16 cellular contexts compared by ENCODE assay signal in genomic region chr10:95531994-95532399, GRCh38. TPM values are rescaled to one million over a fixed set of nuclear protein-coding genes. Genes with fewer than 3 reads are reported as not detected.
DNase-seq lines count a peak whose midpoint lies in the region; ATAC-seq and TF ChIP-seq lines count a peak whose summit lies in the region.
"Had no signal": no experiment of that assay in that cellular context is flagged by ENCODE, and none has a peak within 500 bp of the region (broad histone marks: within the 10 kb centered on the region; RNA-seq: fewer than 3 reads in every experiment).

No MANE protein-coding gene starts in this region.

- H3K36me3 ChIP-seq in naive thymus-derived CD4-positive, alpha-beta T cell (ENCODE audit: control insufficient read depth in 2 of 3, insufficient read depth in 3 of 3, low read length in 3 of 3) = no peaks in the 10 kb centered on the region

- H3K4me3 Mint-ChIP-seq in WTC11 (no peak overlapping the region), mesothelial cell of epicardium (no peak overlapping the region)
- no peak overlapping the region for H3K4me3 Mint-ChIP-seq in naive thymus-derived CD4-positive, alpha-beta T cell
- H3K4me3 Mint-ChIP-seq: activated CD4-positive, alpha-beta memory T cell treated with anti-CD3 and anti-CD28 coated beads, Interleukin-2, amount 10 ng/mL, durations not matched to agents 7 days and 5 days; IgD-negative memory B cell; stimulated activated effector memory CD8-positive, alpha-beta T cell treated with anti-CD3 and anti-CD28 coated beads, Interleukin-12 subunit alpha, Interleukin-12 subunit beta, amount 100 ng/mL, for 72 hours had no signal

- no peaks in the 10 kb centered on the region for H3K4me1 ChIP-seq in naive thymus-derived CD4-positive, alpha-beta T cell (ENCODE audit: control insufficient read depth in 2 of 2, insufficient read depth in 2 of 2, low read length in 2 of 2)
- H3K4me1 ChIP-seq: parathyroid adenoma had no signal

- DNase-seq in GF-D8 (lab: John Stamatoyannopoulos, UW) (peak; percentile 29), HUDEP-2 (lab: John Stamatoyannopoulos, UW; ENCODE audit: unreplicated experiment in 76 of 76) (peak in 74 of 76 experiments; percentile 29 to 94 (median 83)), WTC11 (ENCODE audit: low spot score) (no peak), mesothelial cell of epicardium (ENCODE audit: low spot score in 2 of 2, unreplicated experiment in 2 of 2) (no peak)
- no peak for DNase-seq in naive thymus-derived CD4-positive, alpha-beta T cell
- DNase-seq in activated CD8-positive, alpha-beta memory T cell treated with anti-CD3 and anti-CD28 coated beads, Interleukin-2, amount 50 U/mL, for 4 hours = no peak
- DNase-seq: activated CD4-positive, alpha-beta memory T cell treated with anti-CD3 and anti-CD28 coated beads, Interleukin-2, amount 10 ng/mL, durations not matched to agents 7 days and 5 days; caudate nucleus; PC-9; stimulated activated CD4-positive, alpha-beta T cell treated with anti-CD3 and anti-CD28 coated beads, Interleukin-1b, Interleukin-23, amount 100 ng/mL, for 48 hours had no signal

- POLR2A ChIA-PET in WTC11 (lab: Charles Lee) = no interaction called here
- POLR2A ChIA-PET in naive thymus-derived CD4-positive, alpha-beta T cell (lab: Charles Lee) = no interaction called here

- H3K27ac Mint-ChIP-seq in WTC11 = peak overlapping the region; percentile 38; the same call in 1 of the 2 replicates
- no peak overlapping the region for H3K27ac Mint-ChIP-seq in naive thymus-derived CD4-positive, alpha-beta T cell
- no peak overlapping the region for H3K27ac Mint-ChIP-seq in mesothelial cell of epicardium
- H3K27ac Mint-ChIP-seq: activated CD4-positive, alpha-beta memory T cell treated with anti-CD3 and anti-CD28 coated beads, Interleukin-2, amount 10 ng/mL, durations not matched to agents 7 days and 5 days; IgD-negative memory B cell; stimulated activated effector memory CD8-positive, alpha-beta T cell treated with anti-CD3 and anti-CD28 coated beads, Interleukin-12 subunit alpha, Interleukin-12 subunit beta, amount 100 ng/mL, for 72 hours had no signal

- H3K9me3 ChIP-seq in naive thymus-derived CD4-positive, alpha-beta T cell (ENCODE audit: control insufficient read depth in 2 of 3, low read length in 3 of 3) = no peaks in the 10 kb centered on the region

- no peaks in the 10 kb centered on the region for H3K27me3 Mint-ChIP-seq in WTC11 (ENCODE audit: low read depth)
- H3K27me3 Mint-ChIP-seq in naive thymus-derived CD4-positive, alpha-beta T cell = peaks cover 0 to 10% (median 2%) of the 10 kb centered on the region in 5 donors
- H3K27me3 Mint-ChIP-seq in mesothelial cell of epicardium (ENCODE audit: low read depth) = no peaks in the 10 kb centered on the region

- CTCF ChIA-PET in WTC11 (lab: Charles Lee) = no interaction called here
- CTCF ChIA-PET in naive thymus-derived CD4-positive, alpha-beta T cell (lab: Charles Lee) = no interaction called here

- intact Hi-C loops in naive thymus-derived CD4-positive, alpha-beta T cell (cut with micrococcal nuclease) = no loop called here

- H3K4me1 Mint-ChIP-seq in WTC11 = peaks cover 54% of the 10 kb centered on the region
- H3K4me1 Mint-ChIP-seq in naive thymus-derived CD4-positive, alpha-beta T cell = peaks cover 0 to 4% (median 0%) of the 10 kb centered on the region in 7 donors
- peaks cover 19% of the 10 kb centered on the region for H3K4me1 Mint-ChIP-seq in mesothelial cell of epicardium
- H3K4me1 Mint-ChIP-seq: activated CD4-positive, alpha-beta memory T cell treated with anti-CD3 and anti-CD28 coated beads, Interleukin-2, amount 10 ng/mL, durations not matched to agents 7 days and 5 days; IgD-negative memory B cell had no signal

- TF ChIP-seq CTCF in WTC11 (IDR thresholded peaks at IDR 0.05) (no peak), mesothelial cell of epicardium (IDR thresholded peaks at IDR 0.05; ENCODE audit: unreplicated experiment) (no peak)

- H3K36me3 Mint-ChIP-seq in WTC11 (no peaks in the 10 kb centered on the region), mesothelial cell of epicardium (no peaks in the 10 kb centered on the region)
- H3K36me3 Mint-ChIP-seq in naive thymus-derived CD4-positive, alpha-beta T cell = no peaks in the 10 kb centered on the region
- H3K36me3 Mint-ChIP-seq: IgD-negative memory B cell; stimulated activated effector memory CD8-positive, alpha-beta T cell treated with anti-CD3 and anti-CD28 coated beads, Interleukin-12 subunit alpha, Interleukin-12 subunit beta, amount 100 ng/mL, for 72 hours had no signal

- H3K9me3 Mint-ChIP-seq in WTC11 (no peaks in the 10 kb centered on the region), mesothelial cell of epicardium (no peaks in the 10 kb centered on the region)
- H3K9me3 Mint-ChIP-seq in naive thymus-derived CD4-positive, alpha-beta T cell = no peaks in the 10 kb centered on the region
- H3K9me3 Mint-ChIP-seq: activated CD4-positive, alpha-beta memory T cell treated with anti-CD3 and anti-CD28 coated beads, Interleukin-2, amount 10 ng/mL, durations not matched to agents 7 days and 5 days; stimulated activated effector memory CD8-positive, alpha-beta T cell treated with anti-CD3 and anti-CD28 coated beads, Interleukin-12 subunit alpha, Interleukin-12 subunit beta, amount 100 ng/mL, for 72 hours had no signal

- ATAC-seq in WTC11 = no peak
- ATAC-seq in naive thymus-derived CD4-positive, alpha-beta T cell = peak; percentile 69
- no peak for ATAC-seq in GM21367 (IDR thresholded peaks at IDR 0.05; ENCODE audit: unreplicated experiment)
- no peak for ATAC-seq in HG03196 (IDR thresholded peaks at IDR 0.05; ENCODE audit: unreplicated experiment)
- ATAC-seq: HCT116; stimulated activated effector memory CD8-positive, alpha-beta T cell treated with anti-CD3 and anti-CD28 coated beads, Interleukin-12 subunit alpha, Interleukin-12 subunit beta, amount 100 ng/mL, for 72 hours had no signal

- no peaks in the 10 kb centered on the region for H3K27me3 ChIP-seq in naive thymus-derived CD4-positive, alpha-beta T cell (ENCODE audit: control insufficient read depth in 2 of 2, insufficient read depth in 2 of 2, low read length in 2 of 2)

- H3K4me3 ChIP-seq in naive thymus-derived CD4-positive, alpha-beta T cell (ENCODE audit: low read length) = no peak overlapping the region
- H3K4me3 ChIP-seq: PC-9 had no signal

- no peak overlapping the region for H3K27ac ChIP-seq in naive thymus-derived CD4-positive, alpha-beta T cell (ENCODE audit: low read depth, low read length)
- H3K27ac ChIP-seq: parathyroid adenoma, PC-9 had no signal

TF ChIP-seq in WTC11, 78 proteins besides CTCF, POLR2A, EP300 and RAD21:
- TF ChIP-seq, protein P1, sequence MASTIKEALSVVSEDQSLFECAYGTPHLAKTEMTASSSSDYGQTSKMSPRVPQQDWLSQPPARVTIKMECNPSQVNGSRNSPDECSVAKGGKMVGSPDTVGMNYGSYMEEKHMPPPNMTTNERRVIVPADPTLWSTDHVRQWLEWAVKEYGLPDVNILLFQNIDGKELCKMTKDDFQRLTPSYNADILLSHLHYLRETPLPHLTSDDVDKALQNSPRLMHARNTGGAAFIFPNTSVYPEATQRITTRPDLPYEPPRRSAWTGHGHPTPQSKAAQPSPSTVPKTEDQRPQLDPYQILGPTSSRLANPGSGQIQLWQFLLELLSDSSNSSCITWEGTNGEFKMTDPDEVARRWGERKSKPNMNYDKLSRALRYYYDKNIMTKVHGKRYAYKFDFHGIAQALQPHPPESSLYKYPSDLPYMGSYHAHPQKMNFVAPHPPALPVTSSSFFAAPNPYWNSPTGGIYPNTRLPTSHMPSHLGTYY (CRISPR knock-in tag; IDR thresholded peaks at IDR 0.05) = no peak
- TF ChIP-seq IRF1 (CRISPR knock-in tag; IDR thresholded peaks at IDR 0.05) = no peak
- TF ChIP-seq TP53 (CRISPR knock-in tag; IDR thresholded peaks at IDR 0.05) = no peak
- TF ChIP-seq, protein P2, sequence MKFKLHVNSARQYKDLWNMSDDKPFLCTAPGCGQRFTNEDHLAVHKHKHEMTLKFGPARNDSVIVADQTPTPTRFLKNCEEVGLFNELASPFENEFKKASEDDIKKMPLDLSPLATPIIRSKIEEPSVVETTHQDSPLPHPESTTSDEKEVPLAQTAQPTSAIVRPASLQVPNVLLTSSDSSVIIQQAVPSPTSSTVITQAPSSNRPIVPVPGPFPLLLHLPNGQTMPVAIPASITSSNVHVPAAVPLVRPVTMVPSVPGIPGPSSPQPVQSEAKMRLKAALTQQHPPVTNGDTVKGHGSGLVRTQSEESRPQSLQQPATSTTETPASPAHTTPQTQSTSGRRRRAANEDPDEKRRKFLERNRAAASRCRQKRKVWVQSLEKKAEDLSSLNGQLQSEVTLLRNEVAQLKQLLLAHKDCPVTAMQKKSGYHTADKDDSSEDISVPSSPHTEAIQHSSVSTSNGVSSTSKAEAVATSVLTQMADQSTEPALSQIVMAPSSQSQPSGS (CRISPR knock-in tag; IDR thresholded peaks at IDR 0.05; ENCODE audit: borderline replicate concordance, low read depth) = no peak
- no peak for TF ChIP-seq MYBL2 (CRISPR knock-in tag; IDR thresholded peaks at IDR 0.05)
- TF ChIP-seq NR2C2 (CRISPR knock-in tag; IDR thresholded peaks at IDR 0.05) = no peak
- no peak for TF ChIP-seq ETV6 (CRISPR knock-in tag; IDR thresholded peaks at IDR 0.05)

RNA-seq across cellular contexts. Expression of gene SORBS1, which starts 29.2 kb away (rescaled TPM):
- 33.8 to 39.9 TPM (median 34.3 TPM) in 3 replicates for total RNA-seq in WTC11 (2021)
- 1 to 10 TPM in 3 of 5 experiments, under 1 TPM in 2; 0.58 to 1.9 (median 1.4) TPM for total RNA-seq in naive thymus-derived CD4-positive, alpha-beta T cell
- polyA plus RNA-seq in naive thymus-derived CD4-positive, alpha-beta T cell = under 1 TPM; 0.75 to 0.79 TPM
- 21.5 to 25.1 TPM (median 24.9 TPM) in 3 replicates for total RNA-seq in mesothelial cell of epicardium

Comparison
In these comparisons a context has a peak if more than half of its experiments do, and no peak if none do; other contexts are left out.
1. DNase-seq: peak in GF-D8 (single experiment) and HUDEP-2 (74 of 76); none in WTC11 (single experiment), naive thymus-derived CD4-positive, alpha-beta T cell (0 of 9), activated CD8-positive, alpha-beta memory T cell treated with anti-CD3 and anti-CD28 coated beads, Interleukin-2, amount 50 U/mL, for 4 hours (single experiment) and mesothelial cell of epicardium (0 of 2).